ENCODE assay signal across 8 cellular contexts in genomic region chr3:182795383-182795782, GRCh38. TPM values are rescaled to one million over a fixed set of nuclear protein-coding genes. Genes with fewer than 3 reads are reported as not detected.
DNase-seq lines count a peak whose midpoint lies in the region; ATAC-seq and TF ChIP-seq lines count a peak whose summit lies in the region.

No MANE protein-coding gene starts in this region.

- H3K4me3 ChIP-seq in kidney epithelial cell (ENCODE audit: low read depth, low read length) = peak overlapping the region; percentile 59

- H3K4me3 Mint-ChIP-seq in activated T-helper 2 cell treated with anti-CD3 and anti-CD28 coated beads, Interferon-gamma antibody, Interleukin-2, Interleukin-4, amounts not matched to agents 10 μg/mL and 5 μg/mL and 100 μg/mL, durations not matched to agents 14 hours and 24 hours and 36 hours (ENCODE audit: low read depth) = peak overlapping the region; percentile 92
- peak overlapping the region; percentile 88 to 89 for H3K4me3 Mint-ChIP-seq in stimulated activated naive CD8-positive, alpha-beta T cell treated with anti-CD3 and anti-CD28 coated beads, Interleukin-15, amount 100 ng/mL, for 72 hours

- H3K27me3 ChIP-seq in kidney epithelial cell (ENCODE audit: control insufficient read depth, insufficient read depth, low read length) = no peaks in the 10 kb centered on the region

- peak; percentile 50 for DNase-seq in EL
- peak; percentile 22 for DNase-seq in MV-4-11 (lab: John Stamatoyannopoulos, UW)
- peak; percentile 32 for DNase-seq in activated T-helper 2 cell treated with anti-CD3 and anti-CD28 coated beads, Interferon-gamma antibody, Interleukin-2, Interleukin-4, amounts not matched to agents 10 μg/mL and 5 μg/mL and 100 μg/mL, durations not matched to agents 14 hours and 24 hours and 36 hours (ENCODE audit: low spot score)
- DNase-seq in kidney epithelial cell (ENCODE audit: low read depth) = no peak
- DNase-seq in stimulated activated naive CD8-positive, alpha-beta T cell treated with anti-CD3 and anti-CD28 coated beads, Interleukin-15, amount 100 ng/mL, for 72 hours = peak; percentile 17 to 41
- no peak for DNase-seq in DMS 273 (lab: John Stamatoyannopoulos, UW; ENCODE audit: unreplicated experiment)

- intact Hi-C loops in activated T-helper 2 cell treated with anti-CD3 and anti-CD28 coated beads, Interferon-gamma antibody, Interleukin-2, Interleukin-4, amounts not matched to agents 10 μg/mL and 5 μg/mL and 100 μg/mL, durations not matched to agents 14 hours and 24 hours and 36 hours (cut with micrococcal nuclease) = loop anchor here (5.0 to 10.0 kb wide), 2 partner anchors 37 to 639 kb away; no protein-coding TSS in a partner anchor

- H3K36me3 ChIP-seq in kidney epithelial cell (ENCODE audit: control insufficient read depth, insufficient read depth, low read length) = no peaks in the 10 kb centered on the region

- H3K9me3 Mint-ChIP-seq in activated T-helper 2 cell treated with anti-CD3 and anti-CD28 coated beads, Interferon-gamma antibody, Interleukin-2, Interleukin-4, amounts not matched to agents 10 μg/mL and 5 μg/mL and 100 μg/mL, durations not matched to agents 14 hours and 24 hours and 36 hours = no peaks in the 10 kb centered on the region
- H3K9me3 Mint-ChIP-seq in stimulated activated naive CD8-positive, alpha-beta T cell treated with anti-CD3 and anti-CD28 coated beads, Interleukin-15, amount 100 ng/mL, for 72 hours = no peaks in the 10 kb centered on the region

- H3K27me3 Mint-ChIP-seq in activated T-helper 2 cell treated with anti-CD3 and anti-CD28 coated beads, Interferon-gamma antibody, Interleukin-2, Interleukin-4, amounts not matched to agents 10 μg/mL and 5 μg/mL and 100 μg/mL, durations not matched to agents 14 hours and 24 hours and 36 hours (ENCODE audit: low read depth) = no peaks in the 10 kb centered on the region
- no peaks in the 10 kb centered on the region for H3K27me3 Mint-ChIP-seq in stimulated activated naive CD8-positive, alpha-beta T cell treated with anti-CD3 and anti-CD28 coated beads, Interleukin-15, amount 100 ng/mL, for 72 hours

- peak overlapping the region; percentile 92 for H3K27ac Mint-ChIP-seq in activated T-helper 2 cell treated with anti-CD3 and anti-CD28 coated beads, Interferon-gamma antibody, Interleukin-2, Interleukin-4, amounts not matched to agents 10 μg/mL and 5 μg/mL and 100 μg/mL, durations not matched to agents 14 hours and 24 hours and 36 hours
- peak overlapping the region; percentile 96 for H3K27ac Mint-ChIP-seq in stimulated activated naive CD8-positive, alpha-beta T cell treated with anti-CD3 and anti-CD28 coated beads, Interleukin-15, amount 100 ng/mL, for 72 hours

- no peak for TF ChIP-seq CTCF in kidney epithelial cell (IDR thresholded peaks at IDR 0.05; ENCODE audit: insufficient read depth, low read length, poor library complexity, severe bottlenecking)

- ATAC-seq in GM21529 (IDR thresholded peaks at IDR 0.05; ENCODE audit: unreplicated experiment) (peak; percentile 26), GM19328 (IDR thresholded peaks at IDR 0.05; ENCODE audit: unreplicated experiment) (no peak)
- ATAC-seq in stimulated activated naive CD8-positive, alpha-beta T cell treated with anti-CD3 and anti-CD28 coated beads, Interleukin-15, amount 100 ng/mL, for 72 hours = peak; percentile 34

- H3K4me1 Mint-ChIP-seq in activated T-helper 2 cell treated with anti-CD3 and anti-CD28 coated beads, Interferon-gamma antibody, Interleukin-2, Interleukin-4, amounts not matched to agents 10 μg/mL and 5 μg/mL and 100 μg/mL, durations not matched to agents 14 hours and 24 hours and 36 hours (ENCODE audit: low read depth) = peaks cover 31% of the 10 kb centered on the region
- peaks cover 34% of the 10 kb centered on the region for H3K4me1 Mint-ChIP-seq in stimulated activated naive CD8-positive, alpha-beta T cell treated with anti-CD3 and anti-CD28 coated beads, Interleukin-15, amount 100 ng/mL, for 72 hours

- H3K36me3 Mint-ChIP-seq in activated T-helper 2 cell treated with anti-CD3 and anti-CD28 coated beads, Interferon-gamma antibody, Interleukin-2, Interleukin-4, amounts not matched to agents 10 μg/mL and 5 μg/mL and 100 μg/mL, durations not matched to agents 14 hours and 24 hours and 36 hours (ENCODE audit: low read depth) = peaks cover 33% of the 10 kb centered on the region

RNA-seq across cellular contexts. Expression of gene ATP11B, which starts 2.1 kb away (rescaled TPM):
- total RNA-seq in activated T-helper 2 cell treated with anti-CD3 and anti-CD28 coated beads, Interferon-gamma antibody, Interleukin-2, Interleukin-4, amounts not matched to agents 10 μg/mL and 5 μg/mL and 100 μg/mL, durations not matched to agents 14 hours and 24 hours and 36 hours = 97.5 and 98.3 TPM in 2 replicates
- 28.4 and 38.6 TPM in 2 replicates for total RNA-seq in kidney epithelial cell

Comparison
In these comparisons a context has a peak if more than half of its experiments do, and no peak if none do; other contexts are left out.
1. DNase-seq: peak in EL (single experiment), MV-4-11 (single experiment), activated T-helper 2 cell treated with anti-CD3 and anti-CD28 coated beads, Interferon-gamma antibody, Interleukin-2, Interleukin-4, amounts not matched to agents 10 μg/mL and 5 μg/mL and 100 μg/mL, durations not matched to agents 14 hours and 24 hours and 36 hours (single experiment) and stimulated activated naive CD8-positive, alpha-beta T cell treated with anti-CD3 and anti-CD28 coated beads, Interleukin-15, amount 100 ng/mL, for 72 hours (2 of 2); none in kidney epithelial cell (single experiment) and DMS 273 (single experiment).